ENCODE assay signal across 30 cellular contexts in the genomic region with DNA sequence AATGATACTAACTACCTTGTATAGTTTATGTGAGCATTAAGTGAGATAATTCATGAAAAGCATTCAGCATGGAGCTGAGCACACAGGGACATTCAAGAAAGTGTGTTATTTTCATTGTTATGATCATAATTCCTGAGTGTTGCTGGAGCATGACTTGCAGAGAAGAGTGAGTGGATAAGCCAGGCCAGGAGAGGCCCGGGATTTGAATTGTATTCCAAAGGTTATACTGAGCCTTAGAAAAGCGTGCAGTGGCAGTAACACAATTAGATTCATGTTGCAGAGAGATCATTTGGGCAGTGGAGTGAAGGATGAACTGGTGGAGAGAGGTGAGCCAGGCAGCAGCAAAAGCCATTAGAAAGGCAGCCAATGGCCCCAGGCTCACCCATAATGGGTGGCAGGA.
"Had no signal": no experiment of that assay in that cellular context is flagged by ENCODE, and none has a peak within 500 bp of the region (broad histone marks: within the 10 kb centered on the region; RNA-seq: fewer than 3 reads in every experiment).

No MANE protein-coding gene starts in this region.

- H3K9me3 ChIP-seq: breast epithelium, mucosa of descending colon, neutrophil, vagina had no signal

- H3K4me3 ChIP-seq: breast epithelium, gastroesophageal sphincter, left ventricle myocardium inferior, lung, mucosa of descending colon, sigmoid colon, smooth muscle cell, vagina had no signal

- H3K36me3 ChIP-seq: breast epithelium, gastroesophageal sphincter, left ventricle myocardium inferior, neutrophil, sigmoid colon, vagina, WERI-Rb-1 had no signal

- DNase-seq: activated CD4-positive, alpha-beta T cell treated with anti-CD3 and anti-CD28 coated beads for 48 hours; activated CD4-positive, alpha-beta T cell treated with anti-CD3 and anti-CD28 coated beads, Interleukin-2, amount 50 U/mL, for 48 hours; activated CD8-positive, alpha-beta memory T cell treated with anti-CD3 and anti-CD28 coated beads, Interleukin-2, amount 50 U/mL, for 4 hours; activated gamma-delta T cell; activated naive CD4-positive, alpha-beta T cell treated with anti-CD3 and anti-CD28 coated beads, Interleukin-2, amount 10 ng/mL, durations not matched to agents 7 days and 5 days; activated naive CD8-positive, alpha-beta T cell treated with anti-CD3 and anti-CD28 coated beads, Interleukin-2, amount 10 ng/mL, durations not matched to agents 7 days and 5 days; activated T-cell treated with anti-CD3 and anti-CD28 coated beads, Interleukin-2, amount 50 U/mL, for 24 hours; amygdala; dermis blood vessel endothelial cell; effector CD4-positive, alpha-beta T cell; head of caudate nucleus; hypothalamus; left ventricle myocardium inferior; mucosa of descending colon; sigmoid colon; stimulated activated CD4-positive, alpha-beta T cell treated with anti-CD3 and anti-CD28 coated beads, Interleukin-1b, Interleukin-23, amount 100 ng/mL, for 48 hours; stimulated activated CD4-positive, alpha-beta T cell treated with anti-CD3 and anti-CD28 coated beads, Interleukin-4, amount 100 ng/mL, for 4 hours; stimulated activated CD8-positive, alpha-beta memory T cell treated with anti-CD3 and anti-CD28 coated beads, Interleukin-4, amount 100 ng/mL, for 48 hours; stimulated activated naive CD8-positive, alpha-beta T cell treated with anti-CD3 and anti-CD28 coated beads, Interleukin-15, amount 100 ng/mL, for 72 hours; substantia nigra; T-helper 17 cell; T1000; WERI-Rb-1 had no signal

- H3K27ac ChIP-seq: breast epithelium, epithelial cell of prostate, gastroesophageal sphincter, left ventricle myocardium inferior, neutrophil, sigmoid colon, vagina, WERI-Rb-1 had no signal

- H3K4me1 ChIP-seq: breast epithelium, gastroesophageal sphincter, left ventricle myocardium inferior, sigmoid colon, vagina had no signal

- H3K4me2 ChIP-seq: smooth muscle cell had no signal

- H3K27me3 ChIP-seq: breast epithelium, gastroesophageal sphincter, neutrophil, sigmoid colon, vagina had no signal
